ENCODE assay signal across 20 cellular contexts in genomic region chr3:23749589-23749988, GRCh38. TPM values are rescaled to one million over a fixed set of nuclear protein-coding genes. Genes with fewer than 3 reads are reported as not detected.
DNase-seq lines count a peak whose midpoint lies in the region; ATAC-seq and TF ChIP-seq lines count a peak whose summit lies in the region.
"Had no signal": no experiment of that assay in that cellular context is flagged by ENCODE, and none has a peak within 500 bp of the region (broad histone marks: within the 10 kb centered on the region; RNA-seq: fewer than 3 reads in every experiment).

No MANE protein-coding gene starts in this region.

- intact Hi-C loops in Right ventricle myocardium inferior (cut with DNase I) = no loop called here
- intact Hi-C loops in CD14-positive monocyte (cut with micrococcal nuclease) = loop anchor here in 1 of 2 donors (10.0 kb wide), 1 partner anchor 55 kb away; the partner anchor contains the start of gene UBE2E1
- intact Hi-C loops in PC-9 (cut with micrococcal nuclease; ENCODE audit: unreplicated experiment) = no loop called here

- ATAC-seq in Right ventricle myocardium inferior = peak; percentile 58
- no peak for ATAC-seq in GM18858 (IDR thresholded peaks at IDR 0.05; ENCODE audit: unreplicated experiment)
- ATAC-seq in HG02623 (IDR thresholded peaks at IDR 0.05; ENCODE audit: unreplicated experiment) = no peak
- ATAC-seq in GM19452 (IDR thresholded peaks at IDR 0.05; ENCODE audit: unreplicated experiment) = no peak
- ATAC-seq: T-cell had no signal

- no peak overlapping the region for H3K14ac ChIP-seq in neuronal stem cell (ENCODE audit: low read length)

- no CpG with 5 or more reads among the region's 6 CpGs for WGBS in neuronal stem cell (ENCODE audit: extremely low coverage in 2 of 2, insufficient read length in 2 of 2, insufficient replicate concordance in 1 of 2), 2 donors

- CTCF ChIA-PET in PC-9 (lab: Charles Lee) = no interaction called here

- H3K27ac Mint-ChIP-seq in CD14-positive monocyte = peak overlapping the region; percentile 92 to 99 (median 97)
- H3K27ac Mint-ChIP-seq: T-cell had no signal

- TF ChIP-seq CTCF in right atrium auricular region (IDR thresholded peaks at IDR 0.05) (no peak), CD14-positive monocyte (IDR thresholded peaks at IDR 0.05) (no peak), PC-9 (conservative IDR thresholded peaks at IDR 0.05) (no peak)

- no peaks in the 10 kb centered on the region for H4K20me1 ChIP-seq in PC-9 (ENCODE audit: insufficient read depth)

- H3K9me2 ChIP-seq in PC-9 (ENCODE audit: insufficient read depth) = no peaks in the 10 kb centered on the region

- peaks cover 0 to 3% (median 0%) of the 10 kb centered on the region in 3 donors for H3K27me3 Mint-ChIP-seq in CD14-positive monocyte (ENCODE audit: low read depth in 3 of 3)

- no peak overlapping the region for H4K91ac ChIP-seq in neuronal stem cell (ENCODE audit: low read depth, low read length, poor library complexity)

- H3K4me3 ChIP-seq in right atrium auricular region (no peak overlapping the region), PC-9 (no peak overlapping the region), neuronal stem cell (ENCODE audit: low read length in 2 of 2) (no peak overlapping the region)
- H3K4me3 ChIP-seq: MG63 had no signal

- no peak overlapping the region for H3K4me3 Mint-ChIP-seq in CD14-positive monocyte
- H3K4me3 Mint-ChIP-seq: CD8-positive, alpha-beta memory T cell; T-cell had no signal

- POLR2A ChIA-PET in PC-9 (lab: Charles Lee; ENCODE audit: unreplicated experiment) = no interaction called here

- H3K36me3 ChIP-seq in right atrium auricular region (no peaks in the 10 kb centered on the region), PC-9 (ENCODE audit: low read depth) (no peaks in the 10 kb centered on the region), neuronal stem cell (replicated peaks in 1 of 2; ENCODE audit: control insufficient read depth in 2 of 2, insufficient read depth in 2 of 2, low read length in 2 of 2) (no peaks in the 10 kb centered on the region)
- H3K36me3 ChIP-seq: MG63 had no signal

- no peak overlapping the region for H2BK12ac ChIP-seq in neuronal stem cell (ENCODE audit: low read length)

- no peaks in the 10 kb centered on the region for H3K79me2 ChIP-seq in PC-9 (ENCODE audit: low read depth)

- H2AFZ ChIP-seq in PC-9 = no peak overlapping the region
- no peak overlapping the region for H2AFZ ChIP-seq in neuronal stem cell (ENCODE audit: low read length)

- H3K23ac ChIP-seq in neuronal stem cell (ENCODE audit: low read depth, low read length, poor library complexity) = no peak overlapping the region

- no peaks in the 10 kb centered on the region for H3K9me3 Mint-ChIP-seq in CD14-positive monocyte
- H3K9me3 Mint-ChIP-seq: CD8-positive, alpha-beta memory T cell; T-cell had no signal

- no peaks in the 10 kb centered on the region for H3K79me1 ChIP-seq in neuronal stem cell (ENCODE audit: low read depth, low read length)

- H3K18ac ChIP-seq in neuronal stem cell (ENCODE audit: low read length) = no peak overlapping the region

- peaks cover 55% of the 10 kb centered on the region for H3K4me1 Mint-ChIP-seq in CD14-positive monocyte
- H3K4me1 Mint-ChIP-seq: CD8-positive, alpha-beta memory T cell; T-cell had no signal

- no peak overlapping the region for H4K8ac ChIP-seq in neuronal stem cell (ENCODE audit: low read depth, low read length)

- no peak overlapping the region for H2BK5ac ChIP-seq in neuronal stem cell (ENCODE audit: low read length)

- DNase-seq in Right ventricle myocardium inferior (ENCODE audit: missing footprints) (no peak), right atrium auricular region (ENCODE audit: low spot score) (no peak), CD14-positive monocyte (ENCODE audit: low spot score) (no peak), PC-9 (no peak), neuronal stem cell (ENCODE audit: low spot score) (no peak)
- DNase-seq: Calu3; CD8-positive, alpha-beta memory T cell; GDM1; Kasumi-1; MG63; NCI-H1048; NCI-H1417 treated with DMSO at 0.1 percent for 48 hours; NCI-H187 treated with DMSO at 0.1 percent for 48 hours; NCI-H2107; NCI-H2227 treated with DMSO at 0.1 percent for 48 hours; NCI-H510A treated with DMSO at 0.1 percent for 48 hours; T-cell had no signal

- no peaks in the 10 kb centered on the region for H3K27me3 ChIP-seq in right atrium auricular region
- no peaks in the 10 kb centered on the region for H3K27me3 ChIP-seq in PC-9 (ENCODE audit: insufficient read depth, low read depth)
- H3K27me3 ChIP-seq in neuronal stem cell (ENCODE audit: control insufficient read depth in 3 of 3, insufficient read depth in 3 of 3, low read depth in 1 of 3, low read length in 3 of 3) = no peaks in the 10 kb centered on the region
- H3K27me3 ChIP-seq: MG63 had no signal

- no TSS peak for BruUV-seq in PC-9 (replicated peaks; lab: Mats Ljungman, UMichigan)

- no peak overlapping the region for H2BK120ac ChIP-seq in neuronal stem cell (ENCODE audit: low read depth, low read length)

- H3K27ac ChIP-seq in right atrium auricular region = no peak overlapping the region
- 0 out of 2 replicates have a peak overlapping the region, but pooled peaks have one; percentile 65 for H3K27ac ChIP-seq in PC-9
- H3K27ac ChIP-seq in neuronal stem cell (replicated peaks; ENCODE audit: low read length) = no peak overlapping the region

- no peak overlapping the region for H3K4ac ChIP-seq in neuronal stem cell (ENCODE audit: low read length)

- H3K36me3 Mint-ChIP-seq in CD14-positive monocyte = no peaks in the 10 kb centered on the region
- H3K36me3 Mint-ChIP-seq: CD8-positive, alpha-beta memory T cell; T-cell had no signal

- no peak overlapping the region for H2BK15ac ChIP-seq in neuronal stem cell (ENCODE audit: low read length)

- peak overlapping the region; percentile 56 for H2AK5ac ChIP-seq in neuronal stem cell (ENCODE audit: low read depth, low read length)

- H3K9ac ChIP-seq in neuronal stem cell (ENCODE audit: low read depth, low read length, poor library complexity) = no peak overlapping the region

- peaks cover 0 to 6% of the 10 kb centered on the region in 2 donors for H3K4me1 ChIP-seq in right atrium auricular region
- H3K4me1 ChIP-seq in PC-9 (replicated peaks; ENCODE audit: insufficient read depth) = peaks cover 52% of the 10 kb centered on the region
- peaks cover 13 to 17% of the 10 kb centered on the region in 2 donors for H3K4me1 ChIP-seq in neuronal stem cell (ENCODE audit: control insufficient read depth in 2 of 2, insufficient read depth in 1 of 2, low read depth in 1 of 2, low read length in 2 of 2)

- H3K4me2 ChIP-seq in PC-9 = no peak overlapping the region
- H3K4me2 ChIP-seq in neuronal stem cell (ENCODE audit: insufficient read depth, low read length, poor library complexity, severe bottlenecking) = no peak overlapping the region

- peaks cover 10% of the 10 kb centered on the region for H3F3A ChIP-seq in PC-9 (ENCODE audit: insufficient read depth, low read depth)

- no peaks in the 10 kb centered on the region for H3K9me3 ChIP-seq in right atrium auricular region
- no peaks in the 10 kb centered on the region; the same call in 1 of the 2 replicates for H3K9me3 ChIP-seq in PC-9 (ENCODE audit: insufficient read depth, low read depth)
- no peaks in the 10 kb centered on the region for H3K9me3 ChIP-seq in neuronal stem cell (replicated peaks in 1 of 2; ENCODE audit: control insufficient read depth in 2 of 2, insufficient read depth in 1 of 2, low read depth in 1 of 2, low read length in 2 of 2)
- H3K9me3 ChIP-seq: MG63 had no signal

RNA-seq across cellular contexts. Expression of gene UBE2E1, which starts 56.2 kb away (rescaled TPM):
- 75.3 TPM for total RNA-seq in Right ventricle myocardium inferior
- 10 to 100 TPM; 30.8 to 41.4 TPM for total RNA-seq in right atrium auricular region
- 10 to 100 TPM; 31.3 to 34.6 TPM for polyA plus RNA-seq in CD14-positive monocyte
- 65.6 and 102 TPM in 2 replicates for total RNA-seq in PC-9 (2021)
- 320 TPM for polyA plus RNA-seq in neuronal stem cell (2013, experiment 1 of 2)
- polyA plus RNA-seq in neuronal stem cell (2013, experiment 2 of 2) = 317 TPM
